Comparison of ENCODE assay signal across 22 cellular contexts in the genomic region with DNA sequence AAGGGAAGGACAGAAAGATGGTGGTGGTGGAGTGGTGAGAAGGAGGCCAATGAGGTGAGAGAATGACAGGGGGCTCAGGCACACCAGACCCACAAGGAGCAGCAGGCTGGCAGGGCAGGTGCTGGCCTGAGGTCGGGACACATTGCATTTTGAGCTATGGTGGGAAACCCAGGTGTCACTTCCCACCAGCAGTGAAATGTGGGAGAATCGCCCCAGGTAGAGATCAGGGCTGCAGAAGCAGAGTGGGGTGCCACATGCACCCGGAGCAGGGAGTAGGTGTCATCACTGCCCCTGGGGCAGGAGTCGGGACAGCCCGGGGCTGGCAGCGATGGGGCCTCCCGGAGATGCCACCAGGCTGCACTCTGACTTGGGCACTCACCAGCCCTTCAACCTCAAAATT.
"Had no signal": no experiment of that assay in that cellular context is flagged by ENCODE, and none has a peak within 500 bp of the region (broad histone marks: within the 10 kb centered on the region; RNA-seq: fewer than 3 reads in every experiment).

No MANE protein-coding gene starts in this region.

- ATAC-seq: activated CD4-positive, CD25-positive, alpha-beta regulatory T cell treated with anti-CD3 and anti-CD28 coated beads, Interleukin-2, amount 50 U/mL, for 24 hours; activated T-cell treated with anti-CD3 and anti-CD28 coated beads, Interleukin-2, amount 50 U/mL, for 72 hours; heart left ventricle; left colon; SK-N-SH treated with all-trans-retinoic acid at 6 μM for 48 hours; stimulated activated naive CD8-positive, alpha-beta T cell treated with anti-CD3 and anti-CD28 coated beads, Interleukin-15, Interleukin-2, amounts not matched to agents 100 U/mL and 50 U/mL, for 24 hours had no signal

- H3K27ac ChIP-seq: heart left ventricle, lower lobe of right lung, neural progenitor cell, prostate gland, uterus, VCaP had no signal

- H3K4me1 ChIP-seq: neural progenitor cell, prostate gland, uterus had no signal

- H3K36me3 ChIP-seq: heart left ventricle, lower lobe of right lung, neural progenitor cell, prostate gland, tibial nerve, uterus had no signal

- H3K27me3 Mint-ChIP-seq: activated CD4-positive, alpha-beta T cell treated with anti-CD3 and anti-CD28 coated beads, Interleukin-2, amount 10 ng/mL, durations not matched to agents 24 days and 14 days; naive B cell had no signal

- H3K4me2 ChIP-seq: neural progenitor cell had no signal

- H2AFZ ChIP-seq: neural progenitor cell had no signal

- H3K9me3 Mint-ChIP-seq: activated CD4-positive, alpha-beta T cell treated with anti-CD3 and anti-CD28 coated beads, Interleukin-2, amount 10 ng/mL, durations not matched to agents 24 days and 14 days; activated naive CD4-positive, alpha-beta T cell treated with anti-CD3 and anti-CD28 coated beads, Interleukin-2, amount 10 ng/mL, durations not matched to agents 7 days and 5 days; activated T-cell treated with anti-CD3 and anti-CD28 coated beads, Interleukin-2, amount 50 U/mL, for 72 hours; neural progenitor cell had no signal

- H3K36me3 Mint-ChIP-seq: activated naive CD4-positive, alpha-beta T cell treated with anti-CD3 and anti-CD28 coated beads, Interleukin-2, amount 10 ng/mL, durations not matched to agents 7 days and 5 days; naive B cell; neural progenitor cell had no signal

- H3K4me1 Mint-ChIP-seq: activated CD4-positive, alpha-beta T cell treated with anti-CD3 and anti-CD28 coated beads, Interleukin-2, amount 10 ng/mL, durations not matched to agents 24 days and 14 days; activated naive CD4-positive, alpha-beta T cell treated with anti-CD3 and anti-CD28 coated beads, Interleukin-2, amount 10 ng/mL, durations not matched to agents 7 days and 5 days; naive B cell; neural progenitor cell had no signal

- H3K27me3 ChIP-seq: neural progenitor cell, tibial nerve, uterus had no signal

- DNase-seq: activated CD4-positive, alpha-beta T cell treated with anti-CD3 and anti-CD28 coated beads, Interleukin-2, amount 10 ng/mL, durations not matched to agents 24 days and 14 days; activated effector memory CD4-positive, alpha-beta T cell treated with Interleukin-2 at 50 U/mL for 16 hours; activated naive CD4-positive, alpha-beta T cell treated with anti-CD3 and anti-CD28 coated beads, Interleukin-2, amount 10 ng/mL, durations not matched to agents 7 days and 5 days; activated T-cell treated with anti-CD3 and anti-CD28 coated beads, Interleukin-2, amount 50 U/mL, for 72 hours; amygdala; cerebellar nuclear complex; dermis blood vessel endothelial cell; heart left ventricle; left colon; lower lobe of right lung; naive B cell; stimulated activated CD4-positive, alpha-beta T cell treated with anti-CD3 and anti-CD28 coated beads, Interleukin-12 subunit alpha, Interleukin-12 subunit beta, amount 100 ng/mL, for 4 hours; stimulated activated CD4-positive, alpha-beta T cell treated with anti-CD3 and anti-CD28 coated beads, Interleukin-4, amount 100 ng/mL, for 4 hours; stimulated activated naive CD8-positive, alpha-beta T cell treated with anti-CD3 and anti-CD28 coated beads, Interleukin-15, Interleukin-2, amounts not matched to agents 100 U/mL and 50 U/mL, for 24 hours; uterus had no signal

- H3K4me3 Mint-ChIP-seq: activated CD4-positive, alpha-beta T cell treated with anti-CD3 and anti-CD28 coated beads, Interleukin-2, amount 10 ng/mL, durations not matched to agents 24 days and 14 days; activated naive CD4-positive, alpha-beta T cell treated with anti-CD3 and anti-CD28 coated beads, Interleukin-2, amount 10 ng/mL, durations not matched to agents 7 days and 5 days; activated T-cell treated with anti-CD3 and anti-CD28 coated beads, Interleukin-2, amount 50 U/mL, for 72 hours; neural progenitor cell had no signal

- H3K9ac ChIP-seq: neural progenitor cell had no signal

- H3K9me3 ChIP-seq: heart left ventricle, lower lobe of right lung, prostate gland, tibial nerve, uterus had no signal

- FAIRE-seq: islet of Langerhans had no signal

- H3K4me3 ChIP-seq: heart left ventricle, lower lobe of right lung, neural progenitor cell, prostate gland, tibial nerve, uterus had no signal

- H3K27ac Mint-ChIP-seq: activated CD4-positive, alpha-beta T cell treated with anti-CD3 and anti-CD28 coated beads, Interleukin-2, amount 10 ng/mL, durations not matched to agents 24 days and 14 days; activated naive CD4-positive, alpha-beta T cell treated with anti-CD3 and anti-CD28 coated beads, Interleukin-2, amount 10 ng/mL, durations not matched to agents 7 days and 5 days; activated T-cell treated with anti-CD3 and anti-CD28 coated beads, Interleukin-2, amount 50 U/mL, for 72 hours; neural progenitor cell had no signal
